In the genomic region with DNA sequence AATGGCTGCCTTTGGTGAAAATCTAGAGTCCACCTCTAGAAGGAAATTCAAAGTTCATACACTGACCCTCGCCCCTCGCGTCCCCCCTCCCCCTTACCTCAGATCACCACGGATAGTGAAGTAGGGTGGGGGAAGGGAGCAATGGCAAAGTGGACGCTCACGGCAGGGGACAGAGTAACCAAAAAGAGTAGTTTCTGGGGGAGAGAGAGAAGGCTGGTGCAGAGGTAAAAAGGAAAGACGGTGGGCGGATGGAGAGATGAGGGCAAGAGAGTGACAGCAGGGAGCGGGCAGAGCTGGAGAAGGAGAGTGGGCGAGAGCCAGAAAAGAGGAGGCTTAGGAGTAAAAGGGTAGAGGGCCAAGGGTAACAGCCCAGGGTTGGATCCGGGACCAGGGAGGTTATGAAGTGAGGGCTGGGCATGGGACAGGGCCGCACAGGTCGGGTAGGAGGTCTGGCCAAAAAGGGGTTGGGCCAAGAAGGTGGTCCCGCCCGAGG, we compare ENCODE assay signal across 8 cellular contexts. TPM values are rescaled to one million over a fixed set of nuclear protein-coding genes. Genes with fewer than 3 reads are reported as not detected.
DNase-seq lines count a peak whose midpoint lies in the region; ATAC-seq and TF ChIP-seq lines count a peak whose summit lies in the region.

No MANE protein-coding gene starts in this region.

- no peak for ATAC-seq in naive thymus-derived CD8-positive, alpha-beta T cell

- H3K27me3 ChIP-seq in endodermal cell (ENCODE audit: control insufficient read depth, insufficient read depth, low read length, poor library complexity, severe bottlenecking), result no peaks in the 10 kb centered on the region

- no peaks in the 10 kb centered on the region for H3K27me3 Mint-ChIP-seq in activated T-cell treated with anti-CD3 and anti-CD28 coated beads, Interleukin-2, amount 50 U/mL, for 24 hours
- no peaks in the 10 kb centered on the region for H3K27me3 Mint-ChIP-seq in endodermal cell (ENCODE audit: insufficient read depth)
- H3K27me3 Mint-ChIP-seq in naive thymus-derived CD8-positive, alpha-beta T cell, result peaks cover 0 to 2% (median 0%) of the 10 kb centered on the region in 5 donors

- 0 to 3% methylated on average over 10 to 12 of the region's 15 CpGs for whole genome bisulfite sequencing in endodermal cell (ENCODE audit: insufficient coverage in 1 of 2, insufficient read length in 1 of 2), 2 experiments

- POLR2A ChIA-PET in naive thymus-derived CD8-positive, alpha-beta T cell (lab: Charles Lee), result interaction anchor here (0.5 to 2.1 kb wide), 5 partner anchors 10 to 1026 kb away, joined by 3 to 6 read pairs (median 3); partner anchors contain the start of genes BBOF1, ENTPD5, RBM25 and ZNF410

- peak overlapping the region; percentile 67 for H3K27ac ChIP-seq in endodermal cell (ENCODE audit: low read depth, low read length)

- no peak for DNase-seq in activated T-cell treated with anti-CD3 and anti-CD28 coated beads, Interleukin-2, amount 50 U/mL, for 24 hours
- no peak for DNase-seq in activated T-cell treated with anti-CD3 and anti-CD28 coated beads, Interleukin-2, amount 50 U/mL, for 1 hour
- DNase-seq in NB4 (ENCODE audit: low read depth) (no peak), endodermal cell (no peak), midbrain (lab: John Stamatoyannopoulos, UW) (no peak), HK-2 (ENCODE audit: unreplicated experiment) (no peak), NCI-H2171 (lab: John Stamatoyannopoulos, UW) (no peak)
- no peak for DNase-seq in naive thymus-derived CD8-positive, alpha-beta T cell

- no peaks in the 10 kb centered on the region for H3K36me3 ChIP-seq in endodermal cell (ENCODE audit: control insufficient read depth, insufficient read depth, low read length)

- H3K4me3 ChIP-seq in NB4 (ENCODE audit: low read depth, low read length) (peak overlapping the region; percentile 98), endodermal cell (ENCODE audit: low read length) (peak overlapping the region; percentile 93)

- peak overlapping the region; percentile 100 for H3K27ac Mint-ChIP-seq in activated T-cell treated with anti-CD3 and anti-CD28 coated beads, Interleukin-2, amount 50 U/mL, for 24 hours
- peak overlapping the region; percentile 97 for H3K27ac Mint-ChIP-seq in endodermal cell
- H3K27ac Mint-ChIP-seq in naive thymus-derived CD8-positive, alpha-beta T cell, result peak overlapping the region; percentile 90 to 99 (median 96)

- H3K9ac ChIP-seq in endodermal cell (ENCODE audit: extremely low read depth, low read length, poor library complexity, severe bottlenecking), result peak overlapping the region; percentile 83

- H3K36me3 Mint-ChIP-seq in activated T-cell treated with anti-CD3 and anti-CD28 coated beads, Interleukin-2, amount 50 U/mL, for 24 hours (ENCODE audit: low read depth), result peaks cover 29% of the 10 kb centered on the region
- H3K36me3 Mint-ChIP-seq in endodermal cell (ENCODE audit: low read depth), result peaks cover 5% of the 10 kb centered on the region
- peaks cover 0 to 3% (median 0%) of the 10 kb centered on the region in 3 donors for H3K36me3 Mint-ChIP-seq in naive thymus-derived CD8-positive, alpha-beta T cell

- H3K4me1 ChIP-seq in endodermal cell (ENCODE audit: control insufficient read depth, insufficient read depth, low read length), result peaks cover 4% of the 10 kb centered on the region

- H3K4me1 Mint-ChIP-seq in activated T-cell treated with anti-CD3 and anti-CD28 coated beads, Interleukin-2, amount 50 U/mL, for 24 hours (ENCODE audit: low read depth), result peaks cover 35% of the 10 kb centered on the region
- peaks cover 22% of the 10 kb centered on the region for H3K4me1 Mint-ChIP-seq in endodermal cell
- peaks cover 20 to 46% (median 33%) of the 10 kb centered on the region in 4 donors for H3K4me1 Mint-ChIP-seq in naive thymus-derived CD8-positive, alpha-beta T cell

- TF ChIP-seq CTCF in NB4 (IDR thresholded peaks at IDR 0.05; ENCODE audit: low read depth, low read length) (no peak), endodermal cell (conservative IDR thresholded peaks at IDR 0.05) (no peak)

- TF ChIP-seq POLR2A in NB4 (IDR thresholded peaks at IDR 0.05; ENCODE audit: extremely low read depth, insufficient read length), result no peak

- no peaks in the 10 kb centered on the region for H3K9me3 ChIP-seq in endodermal cell (ENCODE audit: control insufficient read depth, low read length)

- H3K4me3 Mint-ChIP-seq in activated T-cell treated with anti-CD3 and anti-CD28 coated beads, Interleukin-2, amount 50 U/mL, for 24 hours, result peak overlapping the region; percentile 100
- H3K4me3 Mint-ChIP-seq in endodermal cell, result peak overlapping the region; percentile 97
- peak overlapping the region; percentile 87 to 100 (median 99) for H3K4me3 Mint-ChIP-seq in naive thymus-derived CD8-positive, alpha-beta T cell

- H3K9me3 Mint-ChIP-seq in activated T-cell treated with anti-CD3 and anti-CD28 coated beads, Interleukin-2, amount 50 U/mL, for 24 hours, result no peaks in the 10 kb centered on the region
- H3K9me3 Mint-ChIP-seq in endodermal cell, result no peaks in the 10 kb centered on the region
- no peaks in the 10 kb centered on the region for H3K9me3 Mint-ChIP-seq in naive thymus-derived CD8-positive, alpha-beta T cell

RNA-seq across cellular contexts. Expression of gene ALDH6A1, which starts 0.4 kb away (rescaled TPM):
- 10 to 100 TPM; 62.0 to 66.2 TPM for total RNA-seq in endodermal cell
- polyA plus RNA-seq in endodermal cell (2013, experiment 1 of 2), result 23.1 TPM
- polyA plus RNA-seq in endodermal cell (2013, experiment 2 of 2), result 19.5 TPM
- 10 to 100 TPM; 19.1 to 19.3 TPM for total RNA-seq in naive thymus-derived CD8-positive, alpha-beta T cell
- polyA plus RNA-seq in naive thymus-derived CD8-positive, alpha-beta T cell, result 10 to 100 TPM; 18.9 to 28.6 (median 23.1) TPM

RNA-seq across cellular contexts. Expression of gene LIN52, which starts 0.9 kb away (rescaled TPM):
- total RNA-seq in endodermal cell, result 10 to 100 TPM; 16.4 to 19.0 TPM
- polyA plus RNA-seq in endodermal cell (2013, experiment 1 of 2), result 16.1 TPM
- polyA plus RNA-seq in endodermal cell (2013, experiment 2 of 2), result 14.9 TPM
- 10 to 100 TPM in 1 of 2 experiments, 1 to 10 TPM in 1; 9.6 to 11.1 TPM for total RNA-seq in naive thymus-derived CD8-positive, alpha-beta T cell
- polyA plus RNA-seq in naive thymus-derived CD8-positive, alpha-beta T cell, result 10 to 100 TPM in 2 of 3 donors, 1 to 10 TPM in 1; 9.5 to 16.1 (median 13.6) TPM
